In genomic region chr4:126479709-126480108, GRCh38 we compare ENCODE assay signal across 15 cellular contexts.
"Had no signal": no experiment of that assay in that cellular context is flagged by ENCODE, and none has a peak within 500 bp of the region (broad histone marks: within the 10 kb centered on the region; RNA-seq: fewer than 3 reads in every experiment).

No MANE protein-coding gene starts in this region.

- H3K4me1 Mint-ChIP-seq: natural killer cell; stimulated activated naive CD8-positive, alpha-beta T cell treated with anti-CD3 and anti-CD28 coated beads, Interleukin-15, amount 100 ng/mL, for 72 hours had no signal

- H3K4me2 ChIP-seq: smooth muscle cell had no signal

- H3K27ac ChIP-seq: suprapubic skin, transverse colon had no signal

- H3K4me1 ChIP-seq: suprapubic skin, transverse colon had no signal

- ATAC-seq: activated CD4-positive, CD25-positive, alpha-beta regulatory T cell treated with anti-CD3 and anti-CD28 coated beads, Interleukin-2, amount 50 U/mL, for 24 hours; activated T-cell treated with anti-CD3 and anti-CD28 coated beads, Interleukin-2, amount 50 U/mL, for 4 hours; left ventricle myocardium superior; natural killer cell; stimulated activated naive CD8-positive, alpha-beta T cell treated with anti-CD3 and anti-CD28 coated beads, Interleukin-15, amount 100 ng/mL, for 72 hours had no signal

- H3K4me3 ChIP-seq: smooth muscle cell, suprapubic skin, transverse colon had no signal

- H3K36me3 Mint-ChIP-seq: natural killer cell had no signal

- H3K27ac Mint-ChIP-seq: natural killer cell; stimulated activated naive CD8-positive, alpha-beta T cell treated with anti-CD3 and anti-CD28 coated beads, Interleukin-15, amount 100 ng/mL, for 72 hours had no signal

- H3K27me3 Mint-ChIP-seq: stimulated activated naive CD8-positive, alpha-beta T cell treated with anti-CD3 and anti-CD28 coated beads, Interleukin-15, amount 100 ng/mL, for 72 hours had no signal

- DNase-seq: activated CD4-positive, alpha-beta T cell treated with anti-CD3 and anti-CD28 coated beads, Interleukin-2, amount 50 U/mL, for 1 hour; activated CD8-positive, alpha-beta memory T cell treated with anti-CD3 and anti-CD28 coated beads, Interleukin-2, amount 50 U/mL, for 4 hours; activated naive CD4-positive, alpha-beta T cell treated with anti-CD3 and anti-CD28 coated beads, Interleukin-2, amount 50 U/mL, for 16 hours; activated T-cell treated with anti-CD3 and anti-CD28 coated beads, Interleukin-2, amount 50 U/mL, for 4 hours; dermis blood vessel endothelial cell; effector memory CD4-positive, alpha-beta T cell; left ventricle myocardium superior; natural killer cell; stimulated activated CD4-positive, alpha-beta T cell treated with anti-CD3 and anti-CD28 coated beads, Interleukin-4, amount 100 ng/mL, for 1 hour; stimulated activated naive CD8-positive, alpha-beta T cell treated with anti-CD3 and anti-CD28 coated beads, Interleukin-15, amount 100 ng/mL, for 72 hours; T1000; transverse colon had no signal

- H3K27me3 ChIP-seq: suprapubic skin, transverse colon had no signal

- H3K36me3 ChIP-seq: suprapubic skin, transverse colon had no signal

- H3K4me3 Mint-ChIP-seq: activated T-cell treated with anti-CD3 and anti-CD28 coated beads, Interleukin-2, amount 50 U/mL, for 4 hours; natural killer cell; stimulated activated naive CD8-positive, alpha-beta T cell treated with anti-CD3 and anti-CD28 coated beads, Interleukin-15, amount 100 ng/mL, for 72 hours had no signal
